ENCODE assay signal across 1 cellular context in genomic region chr3:20975221-20975620, GRCh38.
TF ChIP-seq lines count a peak whose summit lies in the region.

No MANE protein-coding gene starts in this region.

TF ChIP-seq in H1, 55 proteins besides CTCF, POLR2A, EP300 and RAD21:
- TF ChIP-seq CTBP2 (IDR thresholded peaks at IDR 0.05; ENCODE audit: borderline replicate concordance, insufficient read depth, insufficient read length, low read length) (no peak), CHD1 (IDR thresholded peaks at IDR 0.05; ENCODE audit: low read depth, low read length) (no peak), POLR2AphosphoS5 (IDR thresholded peaks at IDR 0.05; ENCODE audit: low read depth, low read length) (no peak), CEBPB (IDR thresholded peaks at IDR 0.05; ENCODE audit: low read depth, low read length) (no peak), TBP (IDR thresholded peaks at IDR 0.05; ENCODE audit: low read depth, low read length) (no peak), SIX5 (IDR thresholded peaks at IDR 0.05; ENCODE audit: low read depth, low read length) (no peak), POU5F1 (IDR thresholded peaks at IDR 0.05; ENCODE audit: low read depth, low read length) (no peak), RXRA (IDR thresholded peaks at IDR 0.05; ENCODE audit: insufficient read depth, low read depth, low read length) (no peak), KDM5A (IDR thresholded peaks at IDR 0.05; ENCODE audit: low read length) (no peak), E2F6 (IDR thresholded peaks at IDR 0.05) (no peak), SRF (IDR thresholded peaks at IDR 0.05; ENCODE audit: low read depth, low read length) (no peak), RNF2 (IDR thresholded peaks at IDR 0.05; ENCODE audit: borderline replicate concordance, low read depth, low read length, missing control alignments, poor library complexity, severe bottlenecking) (no peak), BACH1 (IDR thresholded peaks at IDR 0.05; ENCODE audit: low read length) (no peak), NANOG (IDR thresholded peaks at IDR 0.05; ENCODE audit: insufficient read depth, low read depth, low read length, poor library complexity, severe bottlenecking) (no peak), RFX5 (IDR thresholded peaks at IDR 0.05; ENCODE audit: borderline replicate concordance, low read depth, low read length) (no peak), FOSL1 (IDR thresholded peaks at IDR 0.05; ENCODE audit: insufficient read depth, low read depth, low read length) (no peak), CHD2 (IDR thresholded peaks at IDR 0.05; ENCODE audit: low read length) (no peak), KDM4A (IDR thresholded peaks at IDR 0.05; ENCODE audit: low read depth, low read length, severe bottlenecking) (no peak), SP1 (IDR thresholded peaks at IDR 0.05; ENCODE audit: low read depth, low read length) (no peak), HDAC6 (IDR thresholded peaks at IDR 0.05; ENCODE audit: low read depth, low read length) (no peak)
